Comparison of ENCODE assay signal across 8 cellular contexts in the genomic region with DNA sequence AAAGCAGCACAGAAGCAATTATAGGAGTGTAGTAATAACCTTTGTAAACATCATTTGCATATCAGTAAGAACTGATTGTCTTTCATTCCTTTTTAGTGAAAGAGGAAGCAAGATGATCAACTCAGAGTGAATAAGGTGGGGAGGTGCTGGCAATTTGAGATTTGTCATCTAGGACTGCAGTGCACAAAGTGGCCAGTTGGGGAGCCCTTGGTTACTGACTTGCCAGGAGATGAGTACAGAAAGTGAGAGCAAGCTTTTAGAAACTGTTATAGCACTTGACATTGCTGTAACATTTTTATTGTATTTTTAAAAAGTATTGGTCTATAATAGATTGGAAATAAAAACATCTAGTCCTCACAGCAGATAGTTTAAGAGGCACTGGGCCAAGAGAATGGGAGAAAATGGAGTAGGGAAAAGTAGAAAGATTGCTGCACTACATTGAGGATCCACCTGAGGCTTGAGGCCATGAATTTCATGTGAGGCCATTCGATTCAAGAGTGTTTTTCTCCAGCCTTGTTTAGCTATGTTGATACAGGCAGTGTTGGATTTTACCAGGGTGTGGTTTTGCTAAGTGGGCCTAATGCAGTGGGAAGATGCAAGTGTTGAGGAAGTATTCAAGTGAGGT. TPM values are rescaled to one million over a fixed set of nuclear protein-coding genes. Genes with fewer than 3 reads are reported as not detected.
DNase-seq lines count a peak whose midpoint lies in the region; ATAC-seq and TF ChIP-seq lines count a peak whose summit lies in the region.

No MANE protein-coding gene starts in this region.

- H3K27me3 Mint-ChIP-seq in naive B cell: peaks cover 15 to 23% (median 22%) of the 10 kb centered on the region in 3 donors

- WGBS in transverse colon (ENCODE audit: low coverage in 1 of 2), 2 donors: 57% methylated on average over 1 of the region's 1 CpG; no CpG with 5 or more reads in 1 of the 2 donors

- ATAC-seq in GM18498 (IDR thresholded peaks at IDR 0.05; ENCODE audit: unreplicated experiment) (peak; percentile 98), HG02798 (IDR thresholded peaks at IDR 0.05; ENCODE audit: poor library complexity, unreplicated experiment) (peak; percentile 99), naive B cell (ENCODE audit: low read depth in 2 of 2) (peak; percentile 98 to 99)

- no peaks in the 10 kb centered on the region for H3K36me3 ChIP-seq in transverse colon

- no peaks in the 10 kb centered on the region for H3K4me1 ChIP-seq in transverse colon

- in situ Hi-C loops in ACHN (cut with HindIII; ENCODE audit: low pct_ligation_motif_present, low pct_unique_long_range_greater_than_20kb, low sequenced_read_pairs) (no loop called here), transverse colon (cut with MboI; ENCODE audit: low pct_ligation_motif_present in 1 of 4, low pct_unique_long_range_greater_than_20kb in 1 of 4, low sequenced_read_pairs in 3 of 4) (no loop called here)

- no peaks in the 10 kb centered on the region for H3K9me3 ChIP-seq in transverse colon

- H3K4me3 Mint-ChIP-seq in naive B cell: no peak overlapping the region

- TF ChIP-seq CTCF in transverse colon (IDR thresholded peaks at IDR 0.05): peak; percentile 56 to 71 (median 60)

- no peak for TF ChIP-seq EP300 in transverse colon (IDR thresholded peaks at IDR 0.05; ENCODE audit: low read depth)

- H3K4me1 Mint-ChIP-seq in naive B cell: peaks cover 10 to 11% (median 11%) of the 10 kb centered on the region in 3 donors

- H3K36me3 Mint-ChIP-seq in naive B cell: peaks cover 0 to 5% of the 10 kb centered on the region in 2 donors

- DNase-seq in ACHN (peak; percentile 42), NCI-H2029 (lab: John Stamatoyannopoulos, UW) (peak; percentile 50), naive B cell (peak; percentile 66), transverse colon (peak; percentile 52)
- peak; percentile 40 to 66 for DNase-seq in activated CD4-positive, alpha-beta T cell treated with anti-CD3 and anti-CD28 coated beads for 4 hours
- DNase-seq in effector CD4-positive, alpha-beta T cell: peak; percentile 22

- H3K9me3 Mint-ChIP-seq in naive B cell: peaks cover 0 to 4% (median 0%) of the 10 kb centered on the region in 7 donors

- no peak overlapping the region for H3K4me3 ChIP-seq in transverse colon

- H3K27ac ChIP-seq in transverse colon: no peak overlapping the region

- no peak for TF ChIP-seq POLR2A in transverse colon (IDR thresholded peaks at IDR 0.05)

- H3K27me3 ChIP-seq in transverse colon: no peaks in the 10 kb centered on the region

- peak overlapping the region in 1 of 6 donors; percentile 44 for H3K27ac Mint-ChIP-seq in naive B cell

- intact Hi-C loops in transverse colon (cut with DNase I; ENCODE audit: low total_unique reads): no loop called here

RNA-seq across cellular contexts. Expression of a gene that starts 47.9 kb away (rescaled TPM):
- under 1 TPM in 1 of 6 donors, not detected in 5; 0.15 TPM for polyA plus RNA-seq in naive B cell (ENCODE audit: low read depth in 6 of 6)
- under 1 TPM in 1 of 4 donors, not detected in 3; 0.14 TPM for total RNA-seq in transverse colon
